In genomic region chr6:127420558-127420957, GRCh38 we compare ENCODE assay signal across 8 cellular contexts.
A peak's percentile ranks its signal among the peaks of the same experiment; 100 is the strongest.
DNase-seq lines count a peak whose midpoint lies in the region; ATAC-seq lines count a peak whose summit lies in the region.

No MANE protein-coding gene starts in this region.

- DNase-seq in NCI-H748 (lab: John Stamatoyannopoulos, UW; ENCODE audit: unreplicated experiment) (peak; percentile 61), NCI-H748 treated with DMSO at 0.1 percent for 48 hours (lab: John Stamatoyannopoulos, UW) (no peak), NCI-H1105 treated with DMSO at 0.1 percent for 48 hours (lab: John Stamatoyannopoulos, UW) (peak; percentile 65), T1000 (lab: John Stamatoyannopoulos, UW) (peak; percentile 42), astrocyte of the hippocampus (ENCODE audit: low read depth, low spot score) (peak; percentile 94), iPS-NIHi7 (ENCODE audit: extremely low spot score) (peak; percentile 76)
- peak; percentile 38 to 65 for DNase-seq in stimulated activated CD4-positive, alpha-beta T cell treated with anti-CD3 and anti-CD28 coated beads, Interleukin-1b, Interleukin-23, amount 100 ng/mL, for 4 hours (ENCODE audit: low read depth in 2 of 2)

- peak; percentile 100 for ATAC-seq in HG02763 (IDR thresholded peaks at IDR 0.05; ENCODE audit: unreplicated experiment)
